Comparison of ENCODE assay signal across 17 cellular contexts in the genomic region with DNA sequence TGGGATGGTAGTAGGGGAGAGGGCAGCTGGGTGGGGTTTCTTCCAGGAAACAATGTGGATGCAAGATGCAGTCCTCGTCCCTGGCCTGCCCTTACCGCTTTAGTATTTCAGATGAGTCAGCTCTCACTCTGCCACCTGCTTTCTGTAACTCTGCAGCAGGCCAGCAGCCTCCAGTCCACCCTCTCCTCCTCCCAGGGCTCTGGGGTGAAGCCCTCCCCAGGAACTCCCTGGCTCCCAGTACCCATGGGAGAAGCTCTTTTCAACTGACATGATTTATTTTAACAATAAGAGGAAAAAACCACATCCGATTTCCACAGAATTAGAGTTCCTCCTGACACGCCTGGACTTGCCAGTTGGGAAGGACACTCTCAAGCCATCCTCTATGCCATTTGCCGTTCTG. TPM values are rescaled to one million over a fixed set of nuclear protein-coding genes. Genes with fewer than 3 reads are reported as not detected.
DNase-seq lines count a peak whose midpoint lies in the region; ATAC-seq and TF ChIP-seq lines count a peak whose summit lies in the region.
"Had no signal": no experiment of that assay in that cellular context is flagged by ENCODE, and none has a peak within 500 bp of the region (broad histone marks: within the 10 kb centered on the region; RNA-seq: fewer than 3 reads in every experiment).

No MANE protein-coding gene starts in this region.

- ATAC-seq in HG03280 (IDR thresholded peaks at IDR 0.05; ENCODE audit: unreplicated experiment): no peak
- ATAC-seq in GM19455 (IDR thresholded peaks at IDR 0.05; ENCODE audit: unreplicated experiment): no peak
- ATAC-seq: stimulated activated memory B cell treated with anti-CD40 and anti-IgM and Interleukin-4, amounts not matched to agents 10 μg/mL and 1 μg/mL and 100 μg/mL, for 72 hours had no signal

- H3K27me3 ChIP-seq in BLaER1: no peaks in the 10 kb centered on the region

- H4K20me1 ChIP-seq in BLaER1: no peaks in the 10 kb centered on the region

- DNase-seq in HPDE6-E6E7 (ENCODE audit: extremely low spot score) (peak; percentile 49), RPMI7951 (ENCODE audit: low read depth) (peak; percentile 42), fibroblast of villous mesenchyme (ENCODE audit: low read depth) (peak; percentile 67), NAMALWA (ENCODE audit: low spot score) (no peak), KBM-7 (no peak)
- DNase-seq: activated B cell treated with CpG ODN at 0.5 μM for 24 hours; activated CD8-positive, alpha-beta memory T cell treated with anti-CD3 and anti-CD28 coated beads, Interleukin-2, amount 50 U/mL, for 4 hours; cortex of kidney; NCI-H446 treated with DMSO at 0.1 percent for 48 hours; SIG-M5; stimulated activated CD4-positive, alpha-beta T cell treated with anti-CD3 and anti-CD28 coated beads, Interleukin-4, amount 100 ng/mL, for 1 hour had no signal

- peak overlapping the region; percentile 51 for H3K4me2 ChIP-seq in BLaER1

- H3K9ac ChIP-seq in BLaER1: no peak overlapping the region

- H3K27ac ChIP-seq in BLaER1: no peak overlapping the region; the same call in 1 of the 2 replicates

- no peak for TF ChIP-seq CTCF in fibroblast of villous mesenchyme (IDR thresholded peaks at IDR 0.05; ENCODE audit: insufficient read depth, low read depth, low read length)

- in situ Hi-C loops in KBM-7 (cut with MboI; ENCODE audit: low pct_unique_long_range_greater_than_20kb, low sequenced_read_pairs): no loop called here

- H3K4me3 ChIP-seq in BLaER1: no peak overlapping the region
- H3K4me3 ChIP-seq in fibroblast of villous mesenchyme (ENCODE audit: low read depth, low read length): no peak overlapping the region

- H3K9me3 ChIP-seq in BLaER1: no peaks in the 10 kb centered on the region

- H3K4me1 ChIP-seq in BLaER1: peaks cover 69% of the 10 kb centered on the region

- H3K36me3 ChIP-seq in BLaER1: no peaks in the 10 kb centered on the region

RNA-seq across cellular contexts. Expression of a gene that starts 39.0 kb away (rescaled TPM):
- total RNA-seq in RPMI7951 (2014; rRNA removed; shearing (Covaris generic)): not detected in 2 replicates
- 0.32 and 0.86 TPM in 2 replicates for total RNA-seq in fibroblast of villous mesenchyme
- total RNA-seq: activated B cell treated with CpG ODN at 0.5 μM for 24 hours, mononuclear cell, renal cortical epithelial cell had no signal

RNA-seq across cellular contexts. Expression of a gene that starts 54.1 kb away (rescaled TPM):
- total RNA-seq in RPMI7951 (2014; rRNA removed; shearing (Covaris generic)): not detected in 2 replicates
- under 0.01 TPM in 1 of 2 replicates, not detected in the other for total RNA-seq in fibroblast of villous mesenchyme
- total RNA-seq: renal cortical epithelial cell had no signal

RNA-seq across cellular contexts. Expression of a gene that starts 55.8 kb away (rescaled TPM):
- total RNA-seq in RPMI7951 (2014; rRNA removed; shearing (Covaris generic)): 0.24 TPM in 1 of 2 replicates, not detected in the other
- total RNA-seq in fibroblast of villous mesenchyme: 0.97 and 1.7 TPM in 2 replicates
- total RNA-seq: activated B cell treated with CpG ODN at 0.5 μM for 24 hours, renal cortical epithelial cell had no signal

Comparison
In these comparisons a context has a peak if more than half of its experiments do, and no peak if none do; other contexts are left out.
1. DNase-seq: peak in HPDE6-E6E7 (single experiment), RPMI7951 (single experiment) and fibroblast of villous mesenchyme (single experiment); none in NAMALWA (single experiment) and KBM-7 (single experiment).